ENCODE assay signal across 9 cellular contexts in the genomic region with DNA sequence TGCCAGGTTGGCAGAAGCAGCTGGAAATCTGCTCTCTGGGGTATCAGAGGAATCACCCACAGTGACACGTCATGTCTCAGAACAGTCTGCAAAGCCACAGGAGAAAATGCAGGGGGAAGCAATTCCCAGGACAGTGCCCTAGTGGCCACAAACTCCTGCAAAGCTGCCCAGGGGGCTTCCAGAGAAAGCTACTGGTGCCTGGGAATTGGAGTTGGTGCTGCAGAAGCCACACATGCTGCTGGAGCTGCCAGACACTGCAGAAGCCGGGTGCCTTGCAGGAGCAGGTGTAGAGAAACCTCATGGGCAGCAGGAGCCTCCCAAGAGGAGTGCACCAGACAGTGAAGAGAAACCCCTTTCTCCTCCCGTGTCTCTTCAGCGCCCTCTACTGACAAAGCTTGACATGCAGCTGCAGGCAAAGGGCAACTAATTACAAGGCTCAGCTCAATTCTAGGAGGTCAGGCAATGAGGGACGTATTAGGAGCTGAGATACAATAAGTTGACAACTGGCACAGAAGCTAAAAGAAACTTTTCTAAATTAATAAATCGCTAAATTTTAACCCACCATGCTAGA. TPM values are rescaled to one million over a fixed set of nuclear protein-coding genes. Genes with fewer than 3 reads are reported as not detected.
A peak's percentile ranks its signal among the peaks of the same experiment; 100 is the strongest.
DNase-seq lines count a peak whose midpoint lies in the region; ATAC-seq, FAIRE-seq and TF ChIP-seq lines count a peak whose summit lies in the region.
"Had no signal": no experiment of that assay in that cellular context is flagged by ENCODE, and none has a peak within 500 bp of the region (broad histone marks: within the 10 kb centered on the region; RNA-seq: fewer than 3 reads in every experiment).

No MANE protein-coding gene starts in this region.

- no peak overlapping the region for H3K4me3 Mint-ChIP-seq in Calu3 (ENCODE audit: low read depth, unreplicated experiment)

- no peak overlapping the region for H2AFZ ChIP-seq in mesenchymal stem cell (ENCODE audit: low read depth, low read length)

- H3K27ac Mint-ChIP-seq in Calu3 (ENCODE audit: unreplicated experiment), result no peak overlapping the region

- no peak overlapping the region for H3K4ac ChIP-seq in mesenchymal stem cell (ENCODE audit: low read depth in 1 of 2, low read length in 2 of 2)

- peak; percentile 16 for ATAC-seq in foreskin keratinocyte

- no peak overlapping the region for H3K9ac ChIP-seq in mesenchymal stem cell (ENCODE audit: low read length)

- H2BK5ac ChIP-seq in mesenchymal stem cell (ENCODE audit: low read depth, low read length, poor library complexity, severe bottlenecking), result no peak overlapping the region

- no TSS peak for BruUV-seq in Calu3 (replicated peaks; lab: Mats Ljungman, UMichigan)

- intact Hi-C loops in Calu3 (cut with micrococcal nuclease; ENCODE audit: unreplicated experiment), result loop anchor here (2.0 kb wide), 1 partner anchor 137 kb away; no protein-coding TSS in a partner anchor

- H2BK15ac ChIP-seq in mesenchymal stem cell (ENCODE audit: low read depth, poor library complexity, severe bottlenecking), result no peak overlapping the region

- H3K4me2 ChIP-seq in mesenchymal stem cell (ENCODE audit: low read length, poor library complexity, severe bottlenecking), result no peak overlapping the region

- no peak overlapping the region for H3K23ac ChIP-seq in mesenchymal stem cell (ENCODE audit: low read length in 2 of 2)

- H2BK12ac ChIP-seq in mesenchymal stem cell (ENCODE audit: low read length in 2 of 2), result no peak overlapping the region

- TF ChIP-seq CTCF in Calu3 (IDR thresholded peaks at IDR 0.05; ENCODE audit: unreplicated experiment) (no peak), GM13977 (IDR thresholded peaks at IDR 0.05; ENCODE audit: extremely low read depth, insufficient read depth, missing control alignments) (peak; percentile 22), foreskin keratinocyte (conservative IDR thresholded peaks at IDR 0.05) (peak; percentile 51)

- no peaks in the 10 kb centered on the region for H3K9me3 ChIP-seq in mesenchymal stem cell (ENCODE audit: control insufficient read depth, low read length)

- H4K8ac ChIP-seq in mesenchymal stem cell (ENCODE audit: low read length), result no peak overlapping the region

- no peaks in the 10 kb centered on the region for H3K9me3 Mint-ChIP-seq in Calu3 (ENCODE audit: low read depth, unreplicated experiment)

- H3K18ac ChIP-seq in mesenchymal stem cell (ENCODE audit: low read depth in 1 of 2, low read length in 2 of 2), result no peak overlapping the region

- H3K36me3 ChIP-seq in mesenchymal stem cell (ENCODE audit: control insufficient read depth in 1 of 2, insufficient read depth in 2 of 2, low read depth in 1 of 2, low read length in 2 of 2), result no peaks in the 10 kb centered on the region

- no peak overlapping the region for H3K4me3 ChIP-seq in mesenchymal stem cell (ENCODE audit: insufficient read depth in 1 of 2, low read depth in 1 of 2, low read length in 2 of 2)

- DNase-seq in Calu3 (peak; percentile 45), GM13977 (ENCODE audit: low spot score) (no peak), RPMI7951 (ENCODE audit: low read depth) (peak; percentile 21), foreskin keratinocyte (no peak), mesenchymal stem cell (no peak), GM12891 (ENCODE audit: insufficient read length, low spot score) (no peak), NCI-H446 treated with DMSO at 0.1 percent for 48 hours (lab: John Stamatoyannopoulos, UW) (no peak), medulla oblongata (ENCODE audit: extremely low spot score) (no peak)
- DNase-seq: naive B cell had no signal

- H3K27me3 Mint-ChIP-seq in Calu3 (ENCODE audit: unreplicated experiment), result peaks cover 20% of the 10 kb centered on the region

- no peak overlapping the region for H2BK120ac ChIP-seq in mesenchymal stem cell (ENCODE audit: low read depth, low read length)

- in situ Hi-C loops in GM13977 (cut with MboI; ENCODE audit: low pct_unique_long_range_greater_than_20kb, low sequenced_read_pairs, unreplicated experiment), result no loop called here

- H3K27me3 ChIP-seq in foreskin keratinocyte (no peaks in the 10 kb centered on the region), mesenchymal stem cell (ENCODE audit: control insufficient read depth in 1 of 2, insufficient read depth in 1 of 2, low read length in 2 of 2) (peaks cover 11 to 23% of the 10 kb centered on the region in 2 experiments)

- H2AK5ac ChIP-seq in mesenchymal stem cell (ENCODE audit: low read length, severe bottlenecking), result no peak overlapping the region

- H3K4me1 Mint-ChIP-seq in Calu3 (ENCODE audit: low read depth, unreplicated experiment), result no peaks in the 10 kb centered on the region

- WGBS in mesenchymal stem cell, result 80% methylated on average over 5 of the region's 6 CpGs

- H3K4me1 ChIP-seq in foreskin keratinocyte, result no peaks in the 10 kb centered on the region
- peaks cover 2% of the 10 kb centered on the region for H3K4me1 ChIP-seq in mesenchymal stem cell (ENCODE audit: control insufficient read depth, insufficient read depth, low read depth, low read length)

- no peaks in the 10 kb centered on the region for H3K79me1 ChIP-seq in mesenchymal stem cell (replicated peaks; ENCODE audit: low read length, poor library complexity, severe bottlenecking)

- no peak for TF ChIP-seq POLR2A in GM12891 (IDR thresholded peaks at IDR 0.05; ENCODE audit: low read depth, low read length)

- no peak overlapping the region for H3K14ac ChIP-seq in mesenchymal stem cell (ENCODE audit: low read length in 2 of 2)

- CTCF ChIA-PET in Calu3 (lab: Charles Lee), result no interaction called here

- no peak overlapping the region for H4K91ac ChIP-seq in mesenchymal stem cell (ENCODE audit: low read length)

- no peak for FAIRE-seq in GM12891 (lab: Jason Lieb, UNC)

- H3K27ac ChIP-seq in foreskin keratinocyte, result no peak overlapping the region
- no peak overlapping the region for H3K27ac ChIP-seq in mesenchymal stem cell (ENCODE audit: low read length, poor library complexity, severe bottlenecking)

- H3K36me3 Mint-ChIP-seq in Calu3 (ENCODE audit: insufficient read depth, unreplicated experiment), result no peaks in the 10 kb centered on the region
- H3K36me3 Mint-ChIP-seq: naive B cell had no signal

TF ChIP-seq in GM12891, 5 proteins besides CTCF, POLR2A, EP300 and RAD21:
- TF ChIP-seq PAX5 (IDR thresholded peaks at IDR 0.05; ENCODE audit: insufficient read depth, low read length, severe bottlenecking) (no peak), SPI1 (IDR thresholded peaks at IDR 0.05; ENCODE audit: low read depth, low read length) (no peak)
TF ChIP-seq in GM12891: peak in this region for 0.

RNA-seq across cellular contexts. Expression of a gene that starts 30.2 kb away (rescaled TPM):
- total RNA-seq in Calu3 (2022) (56.2 and 69.2 TPM in 2 replicates), foreskin keratinocyte (31.6 and 32.3 TPM in 2 replicates)
- total RNA-seq in RPMI7951 (2014; rRNA removed; shearing (Covaris generic)), result 53.2 and 54.4 TPM in 2 replicates
- polyA plus RNA-seq in foreskin keratinocyte, result 21.5 and 22.0 TPM in 2 replicates
- polyA plus RNA-seq in mesenchymal stem cell (2013, experiment 1 of 2), result 48.2 TPM
- polyA plus RNA-seq in mesenchymal stem cell (2013, experiment 2 of 2), result 46.8 TPM
- 40.5 TPM for polyA plus RNA-seq in GM12891 (2012; ENCODE audit: low read depth, missing spikeins)

Comparison
In these comparisons a context has a peak if more than half of its experiments do, and no peak if none do; other contexts are left out.
1. DNase-seq: peak in Calu3 (single experiment) and RPMI7951 (single experiment); none in GM13977 (single experiment), foreskin keratinocyte (0 of 2), mesenchymal stem cell (single experiment), GM12891 (single experiment), NCI-H446 treated with DMSO at 0.1 percent for 48 hours (single experiment) and medulla oblongata (single experiment).